ENCODE assay signal across 1 cellular context in the genomic region with DNA sequence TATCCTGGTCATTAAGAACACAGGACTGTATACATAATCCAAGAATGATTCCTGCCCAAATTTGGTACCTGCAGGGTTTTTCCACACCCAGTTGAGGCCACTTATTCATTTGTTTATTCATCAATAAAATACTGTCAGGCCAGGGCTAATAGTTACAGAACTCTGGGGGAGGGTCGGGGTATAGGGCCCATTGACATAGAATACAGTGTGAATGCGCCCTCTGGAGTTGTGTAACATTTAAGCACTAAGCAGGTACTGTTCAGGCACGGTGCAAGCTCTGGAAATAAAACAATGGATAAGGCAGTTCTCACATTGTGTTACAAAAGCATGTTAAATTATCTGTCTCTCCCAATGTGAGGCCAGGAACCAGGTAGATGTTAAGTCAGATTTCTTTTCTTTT.
TF ChIP-seq lines count a peak whose summit lies in the region.

No MANE protein-coding gene starts in this region.

TF ChIP-seq in GM23338, 12 proteins besides CTCF, POLR2A, EP300 and RAD21:
- TF ChIP-seq, protein P1, sequence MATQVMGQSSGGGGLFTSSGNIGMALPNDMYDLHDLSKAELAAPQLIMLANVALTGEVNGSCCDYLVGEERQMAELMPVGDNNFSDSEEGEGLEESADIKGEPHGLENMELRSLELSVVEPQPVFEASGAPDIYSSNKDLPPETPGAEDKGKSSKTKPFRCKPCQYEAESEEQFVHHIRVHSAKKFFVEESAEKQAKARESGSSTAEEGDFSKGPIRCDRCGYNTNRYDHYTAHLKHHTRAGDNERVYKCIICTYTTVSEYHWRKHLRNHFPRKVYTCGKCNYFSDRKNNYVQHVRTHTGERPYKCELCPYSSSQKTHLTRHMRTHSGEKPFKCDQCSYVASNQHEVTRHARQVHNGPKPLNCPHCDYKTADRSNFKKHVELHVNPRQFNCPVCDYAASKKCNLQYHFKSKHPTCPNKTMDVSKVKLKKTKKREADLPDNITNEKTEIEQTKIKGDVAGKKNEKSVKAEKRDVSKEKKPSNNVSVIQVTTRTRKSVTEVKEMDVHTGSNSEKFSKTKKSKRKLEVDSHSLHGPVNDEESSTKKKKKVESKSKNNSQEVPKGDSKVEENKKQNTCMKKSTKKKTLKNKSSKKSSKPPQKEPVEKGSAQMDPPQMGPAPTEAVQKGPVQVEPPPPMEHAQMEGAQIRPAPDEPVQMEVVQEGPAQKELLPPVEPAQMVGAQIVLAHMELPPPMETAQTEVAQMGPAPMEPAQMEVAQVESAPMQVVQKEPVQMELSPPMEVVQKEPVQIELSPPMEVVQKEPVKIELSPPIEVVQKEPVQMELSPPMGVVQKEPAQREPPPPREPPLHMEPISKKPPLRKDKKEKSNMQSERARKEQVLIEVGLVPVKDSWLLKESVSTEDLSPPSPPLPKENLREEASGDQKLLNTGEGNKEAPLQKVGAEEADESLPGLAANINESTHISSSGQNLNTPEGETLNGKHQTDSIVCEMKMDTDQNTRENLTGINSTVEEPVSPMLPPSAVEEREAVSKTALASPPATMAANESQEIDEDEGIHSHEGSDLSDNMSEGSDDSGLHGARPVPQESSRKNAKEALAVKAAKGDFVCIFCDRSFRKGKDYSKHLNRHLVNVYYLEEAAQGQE (IDR thresholded peaks at IDR 0.05; ENCODE audit: unreplicated experiment), result no peak
- TF ChIP-seq, protein P2, sequence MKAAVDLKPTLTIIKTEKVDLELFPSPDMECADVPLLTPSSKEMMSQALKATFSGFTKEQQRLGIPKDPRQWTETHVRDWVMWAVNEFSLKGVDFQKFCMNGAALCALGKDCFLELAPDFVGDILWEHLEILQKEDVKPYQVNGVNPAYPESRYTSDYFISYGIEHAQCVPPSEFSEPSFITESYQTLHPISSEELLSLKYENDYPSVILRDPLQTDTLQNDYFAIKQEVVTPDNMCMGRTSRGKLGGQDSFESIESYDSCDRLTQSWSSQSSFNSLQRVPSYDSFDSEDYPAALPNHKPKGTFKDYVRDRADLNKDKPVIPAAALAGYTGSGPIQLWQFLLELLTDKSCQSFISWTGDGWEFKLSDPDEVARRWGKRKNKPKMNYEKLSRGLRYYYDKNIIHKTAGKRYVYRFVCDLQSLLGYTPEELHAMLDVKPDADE (IDR thresholded peaks at IDR 0.05), result no peak
- TF ChIP-seq, protein P3, sequence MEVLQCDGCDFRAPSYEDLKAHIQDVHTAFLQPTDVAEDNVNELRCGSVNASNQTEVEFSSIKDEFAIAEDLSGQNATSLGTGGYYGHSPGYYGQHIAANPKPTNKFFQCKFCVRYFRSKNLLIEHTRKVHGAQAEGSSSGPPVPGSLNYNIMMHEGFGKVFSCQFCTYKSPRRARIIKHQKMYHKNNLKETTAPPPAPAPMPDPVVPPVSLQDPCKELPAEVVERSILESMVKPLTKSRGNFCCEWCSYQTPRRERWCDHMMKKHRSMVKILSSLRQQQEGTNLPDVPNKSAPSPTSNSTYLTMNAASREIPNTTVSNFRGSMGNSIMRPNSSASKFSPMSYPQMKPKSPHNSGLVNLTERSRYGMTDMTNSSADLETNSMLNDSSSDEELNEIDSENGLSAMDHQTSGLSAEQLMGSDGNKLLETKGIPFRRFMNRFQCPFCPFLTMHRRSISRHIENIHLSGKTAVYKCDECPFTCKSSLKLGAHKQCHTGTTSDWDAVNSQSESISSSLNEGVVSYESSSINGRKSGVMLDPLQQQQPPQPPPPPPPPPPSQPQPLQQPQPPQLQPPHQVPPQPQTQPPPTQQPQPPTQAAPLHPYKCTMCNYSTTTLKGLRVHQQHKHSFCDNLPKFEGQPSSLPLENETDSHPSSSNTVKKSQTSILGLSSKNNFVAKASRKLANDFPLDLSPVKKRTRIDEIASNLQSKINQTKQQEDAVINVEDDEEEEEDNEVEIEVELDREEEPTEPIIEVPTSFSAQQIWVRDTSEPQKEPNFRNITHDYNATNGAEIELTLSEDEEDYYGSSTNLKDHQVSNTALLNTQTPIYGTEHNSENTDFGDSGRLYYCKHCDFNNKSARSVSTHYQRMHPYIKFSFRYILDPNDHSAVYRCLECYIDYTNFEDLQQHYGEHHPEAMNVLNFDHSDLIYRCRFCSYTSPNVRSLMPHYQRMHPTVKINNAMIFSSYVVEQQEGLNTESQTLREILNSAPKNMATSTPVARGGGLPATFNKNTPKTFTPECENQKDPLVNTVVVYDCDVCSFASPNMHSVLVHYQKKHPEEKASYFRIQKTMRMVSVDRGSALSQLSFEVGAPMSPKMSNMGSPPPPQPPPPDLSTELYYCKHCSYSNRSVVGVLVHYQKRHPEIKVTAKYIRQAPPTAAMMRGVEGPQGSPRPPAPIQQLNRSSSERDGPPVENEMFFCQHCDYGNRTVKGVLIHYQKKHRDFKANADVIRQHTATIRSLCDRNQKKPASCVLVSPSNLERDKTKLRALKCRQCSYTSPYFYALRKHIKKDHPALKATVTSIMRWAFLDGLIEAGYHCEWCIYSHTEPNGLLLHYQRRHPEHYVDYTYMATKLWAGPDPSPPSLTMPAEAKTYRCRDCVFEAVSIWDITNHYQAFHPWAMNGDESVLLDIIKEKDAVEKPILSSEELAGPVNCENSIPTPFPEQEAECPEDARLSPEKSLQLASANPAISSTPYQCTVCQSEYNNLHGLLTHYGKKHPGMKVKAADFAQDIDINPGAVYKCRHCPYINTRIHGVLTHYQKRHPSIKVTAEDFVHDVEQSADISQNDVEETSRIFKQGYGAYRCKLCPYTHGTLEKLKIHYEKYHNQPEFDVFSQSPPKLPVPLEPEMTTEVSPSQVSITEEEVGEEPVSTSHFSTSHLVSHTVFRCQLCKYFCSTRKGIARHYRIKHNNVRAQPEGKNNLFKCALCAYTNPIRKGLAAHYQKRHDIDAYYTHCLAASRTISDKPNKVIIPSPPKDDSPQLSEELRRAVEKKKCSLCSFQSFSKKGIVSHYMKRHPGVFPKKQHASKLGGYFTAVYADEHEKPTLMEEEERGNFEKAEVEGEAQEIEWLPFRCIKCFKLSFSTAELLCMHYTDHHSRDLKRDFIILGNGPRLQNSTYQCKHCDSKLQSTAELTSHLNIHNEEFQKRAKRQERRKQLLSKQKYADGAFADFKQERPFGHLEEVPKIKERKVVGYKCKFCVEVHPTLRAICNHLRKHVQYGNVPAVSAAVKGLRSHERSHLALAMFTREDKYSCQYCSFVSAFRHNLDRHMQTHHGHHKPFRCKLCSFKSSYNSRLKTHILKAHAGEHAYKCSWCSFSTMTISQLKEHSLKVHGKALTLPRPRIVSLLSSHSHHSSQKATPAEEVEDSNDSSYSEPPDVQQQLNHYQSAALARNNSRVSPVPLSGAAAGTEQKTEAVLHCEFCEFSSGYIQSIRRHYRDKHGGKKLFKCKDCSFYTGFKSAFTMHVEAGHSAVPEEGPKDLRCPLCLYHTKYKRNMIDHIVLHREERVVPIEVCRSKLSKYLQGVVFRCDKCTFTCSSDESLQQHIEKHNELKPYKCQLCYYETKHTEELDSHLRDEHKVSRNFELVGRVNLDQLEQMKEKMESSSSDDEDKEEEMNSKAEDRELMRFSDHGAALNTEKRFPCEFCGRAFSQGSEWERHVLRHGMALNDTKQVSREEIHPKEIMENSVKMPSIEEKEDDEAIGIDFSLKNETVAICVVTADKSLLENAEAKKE (CRISPR knock-in tag; IDR thresholded peaks at IDR 0.05), result no peak
- TF ChIP-seq POLR2AphosphoS5 (IDR thresholded peaks at IDR 0.05; ENCODE audit: low read depth), result no peak
- TF ChIP-seq ZNF331 (CRISPR knock-in tag; IDR thresholded peaks at IDR 0.05; ENCODE audit: low read depth), result no peak
- TF ChIP-seq NANOG (IDR thresholded peaks at IDR 0.05; ENCODE audit: borderline replicate concordance), result no peak
- no peak for TF ChIP-seq JUNB (IDR thresholded peaks at IDR 0.05; ENCODE audit: unreplicated experiment)
- no peak for TF ChIP-seq ZNF114 (CRISPR knock-in tag; IDR thresholded peaks at IDR 0.05)
- TF ChIP-seq EZH2 (IDR thresholded peaks at IDR 0.05; ENCODE audit: low read depth, unreplicated experiment), result no peak
TF ChIP-seq in GM23338: peak in this region for 0.
